In the genomic region with DNA sequence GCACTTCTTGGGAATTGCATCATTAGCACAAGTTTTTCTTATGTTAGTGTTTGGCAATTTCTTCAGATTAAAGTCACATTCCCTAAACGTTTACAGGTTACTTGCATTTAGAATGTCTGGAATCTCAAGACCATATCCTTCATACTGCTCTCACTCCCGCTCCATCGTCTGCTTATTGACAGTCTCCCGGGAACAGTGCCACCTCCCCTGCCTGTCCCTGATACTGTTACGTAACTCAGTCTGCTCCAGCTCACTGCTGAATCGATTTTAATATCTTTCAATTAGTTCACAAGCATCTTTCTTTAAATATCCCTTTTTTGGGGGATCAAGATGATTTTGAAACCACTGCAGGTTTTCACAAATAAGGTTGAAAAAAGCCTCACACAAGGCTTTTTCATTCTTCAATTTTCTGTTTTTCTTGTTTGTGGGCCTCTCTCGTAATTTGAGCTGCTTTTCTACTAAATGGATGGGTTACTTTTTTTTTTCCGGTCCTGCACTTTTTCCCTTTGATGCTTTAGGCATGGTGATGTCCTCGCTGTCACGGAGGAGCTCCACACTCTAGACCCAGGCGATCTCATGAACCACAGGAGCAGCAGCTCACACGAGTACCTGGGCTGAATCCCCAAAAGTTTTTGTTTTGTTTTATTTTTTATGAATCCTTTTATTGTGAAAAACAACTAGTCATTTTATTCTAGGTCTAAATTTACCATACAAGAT, we compare ENCODE assay signal across 2 cellular contexts.
TF ChIP-seq lines count a peak whose summit lies in the region.

No MANE protein-coding gene starts in this region.

TF ChIP-seq in SK-N-SH, 30 proteins besides CTCF, POLR2A, EP300 and RAD21 (continued from another document):
- TF ChIP-seq, protein P1, sequence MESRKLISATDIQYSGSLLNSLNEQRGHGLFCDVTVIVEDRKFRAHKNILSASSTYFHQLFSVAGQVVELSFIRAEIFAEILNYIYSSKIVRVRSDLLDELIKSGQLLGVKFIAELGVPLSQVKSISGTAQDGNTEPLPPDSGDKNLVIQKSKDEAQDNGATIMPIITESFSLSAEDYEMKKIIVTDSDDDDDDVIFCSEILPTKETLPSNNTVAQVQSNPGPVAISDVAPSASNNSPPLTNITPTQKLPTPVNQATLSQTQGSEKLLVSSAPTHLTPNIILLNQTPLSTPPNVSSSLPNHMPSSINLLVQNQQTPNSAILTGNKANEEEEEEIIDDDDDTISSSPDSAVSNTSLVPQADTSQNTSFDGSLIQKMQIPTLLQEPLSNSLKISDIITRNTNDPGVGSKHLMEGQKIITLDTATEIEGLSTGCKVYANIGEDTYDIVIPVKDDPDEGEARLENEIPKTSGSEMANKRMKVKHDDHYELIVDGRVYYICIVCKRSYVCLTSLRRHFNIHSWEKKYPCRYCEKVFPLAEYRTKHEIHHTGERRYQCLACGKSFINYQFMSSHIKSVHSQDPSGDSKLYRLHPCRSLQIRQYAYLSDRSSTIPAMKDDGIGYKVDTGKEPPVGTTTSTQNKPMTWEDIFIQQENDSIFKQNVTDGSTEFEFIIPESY (IDR thresholded peaks at IDR 0.05; ENCODE audit: borderline replicate concordance, low read depth) = no peak
- TF ChIP-seq TEAD4 (IDR thresholded peaks at IDR 0.05; ENCODE audit: borderline replicate concordance, insufficient read depth) (no peak), RCOR1 (IDR thresholded peaks at IDR 0.05; ENCODE audit: low read length) (no peak), TAF1 (IDR thresholded peaks at IDR 0.05; ENCODE audit: borderline replicate concordance, low read depth, low read length) (no peak), JUND (IDR thresholded peaks at IDR 0.05) (no peak), SIN3A (IDR thresholded peaks at IDR 0.05; ENCODE audit: borderline replicate concordance, low read depth, low read length) (no peak)

TF ChIP-seq in SK-N-SH treated with all-trans-retinoic acid at 6 μM for 48 hours, 23 proteins besides CTCF, POLR2A, EP300 and RAD21 (continued from another document):
- TF ChIP-seq ESRRG (CRISPR knock-in tag; IDR thresholded peaks at IDR 0.05) = no peak
